Comparison of ENCODE assay signal across 11 cellular contexts in genomic region chr22:39290724-39291161, GRCh38. TPM values are rescaled to one million over a fixed set of nuclear protein-coding genes. Genes with fewer than 3 reads are reported as not detected.
DNase-seq lines count a peak whose midpoint lies in the region; ATAC-seq, FAIRE-seq and TF ChIP-seq lines count a peak whose summit lies in the region.
"Had no signal": no experiment of that assay in that cellular context is flagged by ENCODE, and none has a peak within 500 bp of the region (broad histone marks: within the 10 kb centered on the region; RNA-seq: fewer than 3 reads in every experiment).

No MANE protein-coding gene starts in this region.

- TF ChIP-seq CTCF in HepG2 (CRISPR knock-in tag; IDR thresholded peaks at IDR 0.05): peak; percentile 10; the same call in 1 of the 2 replicates
- no peak for TF ChIP-seq CTCF in upper lobe of left lung (IDR thresholded peaks at IDR 0.05)

- H3K4me1 Mint-ChIP-seq in dendritic cell treated with granulocyte-macrophage colony-stimulating factor and Interleukin-4, amounts not matched to agents 40 ng/mL and 50 ng/mL, for 4 days (ENCODE audit: low read depth): peaks cover 90% of the 10 kb centered on the region

- TF ChIP-seq EP300 in HepG2 (IDR thresholded peaks at IDR 0.05; ENCODE audit: low read depth in 2 of 2, low read length in 2 of 2) (no peak), HepG2 (CRISPR knock-in tag; IDR thresholded peaks at IDR 0.05; ENCODE audit: borderline replicate concordance) (no peak), upper lobe of left lung (IDR thresholded peaks at IDR 0.05) (no peak)

- CTCF ChIA-PET in HepG2 (lab: Yijun Ruan, JAX; ENCODE audit: low intra/inter-chr PET ratio, low total read pairs): no interaction called here

- in situ Hi-C loops in HepG2 (cut with HindIII; ENCODE audit: extremely low pct_ligation_motif_present, low pct_unique_long_range_greater_than_20kb): no loop called here

- TF ChIP-seq RAD21 in HepG2 (CRISPR knock-in tag; IDR thresholded peaks at IDR 0.05): no peak

- no peaks in the 10 kb centered on the region for H4K20me1 ChIP-seq in HepG2 (ENCODE audit: insufficient read depth, low read length)

- no peak overlapping the region for H3K9ac ChIP-seq in HepG2 (ENCODE audit: insufficient read depth, low read depth, low read length)

- H3K27ac ChIP-seq in HepG2 (ENCODE audit: extremely low read length, insufficient read depth, low read length) (no peak overlapping the region), upper lobe of left lung (peak overlapping the region in 2 of 4 donors; percentile 80 to 85)

- no peaks in the 10 kb centered on the region for H3K9me3 Mint-ChIP-seq in dendritic cell treated with granulocyte-macrophage colony-stimulating factor and Interleukin-4, amounts not matched to agents 40 ng/mL and 50 ng/mL, for 4 days
- H3K9me3 Mint-ChIP-seq: mesothelial cell of epicardium had no signal

- peaks cover 4% of the 10 kb centered on the region for H3K36me3 Mint-ChIP-seq in dendritic cell treated with granulocyte-macrophage colony-stimulating factor and Interleukin-4, amounts not matched to agents 40 ng/mL and 50 ng/mL, for 4 days (ENCODE audit: low read depth)
- H3K36me3 Mint-ChIP-seq: mesothelial cell of epicardium had no signal

- H3K79me2 ChIP-seq in HepG2 (ENCODE audit: insufficient read depth, low read length): no peaks in the 10 kb centered on the region

- no TSS peak for BruUV-seq in HepG2 (replicated peaks; lab: Mats Ljungman, UMichigan)

- intact Hi-C loops in dendritic cell treated with granulocyte-macrophage colony-stimulating factor and Interleukin-4, amounts not matched to agents 40 ng/mL and 50 ng/mL, for 4 days (cut with micrococcal nuclease): no loop called here
- intact Hi-C loops in HepG2 (cut with micrococcal nuclease; ENCODE audit: unreplicated experiment): loop anchor here (5.0 kb wide), 1 partner anchor 118 kb away; no protein-coding TSS in a partner anchor

- H3K27ac Mint-ChIP-seq in dendritic cell treated with granulocyte-macrophage colony-stimulating factor and Interleukin-4, amounts not matched to agents 40 ng/mL and 50 ng/mL, for 4 days: peak overlapping the region; percentile 99
- H3K27ac Mint-ChIP-seq: mesothelial cell of epicardium had no signal

- DNase-seq in MG63: peak; percentile 77
- peak; percentile 56 for DNase-seq in HepG2 (ENCODE audit: low spot score)
- DNase-seq in upper lobe of left lung: peak; percentile 46 to 81
- no peak for DNase-seq in midbrain (lab: John Stamatoyannopoulos, UW)
- no peak for DNase-seq in superior temporal gyrus (ENCODE audit: extremely low spot score)
- no peak for DNase-seq in mesenteric fat pad (ENCODE audit: low spot score)
- DNase-seq: activated T-cell treated with anti-CD3 and anti-CD28 coated beads for 4 hours, NCI-H1694 treated with DMSO at 0.1 percent for 48 hours, T-helper 1 cell had no signal

- POLR2A ChIA-PET in HepG2 (lab: Yijun Ruan, JAX): interaction anchor here (0.6 to 3.6 kb wide), 7 partner anchors 8 to 50 kb away, joined by 3 to 21 read pairs (median 9); partner anchors contain the start of genes PDGFB and RPL3

- no peak overlapping the region for H3K4me3 ChIP-seq in MG63
- H3K4me3 ChIP-seq in HepG2 (replicated peaks in 1 of 3; ENCODE audit: insufficient read depth in 1 of 3, low read depth in 2 of 3, low read length in 3 of 3): peak overlapping the region in 1 of 3 experiments; percentile 38; a peak in 1 of 6 replicates
- no peak overlapping the region for H3K4me3 ChIP-seq in upper lobe of left lung

- ATAC-seq in HepG2 (peak; percentile 80), upper lobe of left lung (ENCODE audit: low FRiP score in 2 of 2) (peak; percentile 24 to 63)

- H3K4me1 ChIP-seq in HepG2 (ENCODE audit: insufficient read depth, low read length): peaks cover 81% of the 10 kb centered on the region
- peaks cover 23 to 25% (median 24%) of the 10 kb centered on the region in 4 donors for H3K4me1 ChIP-seq in upper lobe of left lung

- FAIRE-seq in HepG2 (lab: Jason Lieb, UNC): no peak

- no peaks in the 10 kb centered on the region for H3K27me3 Mint-ChIP-seq in dendritic cell treated with granulocyte-macrophage colony-stimulating factor and Interleukin-4, amounts not matched to agents 40 ng/mL and 50 ng/mL, for 4 days

- no peak overlapping the region for H2AFZ ChIP-seq in HepG2 (ENCODE audit: low read length)

- no peaks in the 10 kb centered on the region for H3K9me3 ChIP-seq in MG63
- H3K9me3 ChIP-seq in HepG2 (ENCODE audit: low read length): no peaks in the 10 kb centered on the region
- no peaks in the 10 kb centered on the region for H3K9me3 ChIP-seq in upper lobe of left lung

- H3K4me3 Mint-ChIP-seq in dendritic cell treated with granulocyte-macrophage colony-stimulating factor and Interleukin-4, amounts not matched to agents 40 ng/mL and 50 ng/mL, for 4 days: no peak overlapping the region
- H3K4me3 Mint-ChIP-seq: mesothelial cell of epicardium had no signal

- TF ChIP-seq POLR2A in HepG2 (IDR thresholded peaks at IDR 0.05; ENCODE audit: insufficient read depth in 1 of 2, low read depth in 2 of 2, low read length in 2 of 2): no peak
- no peak for TF ChIP-seq POLR2A in upper lobe of left lung (IDR thresholded peaks at IDR 0.05)

- H3K36me3 ChIP-seq in MG63 (no peaks in the 10 kb centered on the region), HepG2 (replicated peaks in 1 of 2; ENCODE audit: control insufficient read depth in 1 of 2, insufficient read depth in 2 of 2, low read length in 2 of 2) (no peaks in the 10 kb centered on the region), upper lobe of left lung (no peaks in the 10 kb centered on the region)

- peak overlapping the region; percentile 44 for H3K4me2 ChIP-seq in HepG2 (ENCODE audit: low read depth, low read length)

- H3K27me3 ChIP-seq in MG63: no peaks in the 10 kb centered on the region
- H3K27me3 ChIP-seq in HepG2 (ENCODE audit: control insufficient read depth in 1 of 2, insufficient read depth in 2 of 2, low read length in 2 of 2): peaks cover 5 to 13% of the 10 kb centered on the region in 2 experiments; a peak in 4 of 5 replicates
- H3K27me3 ChIP-seq in upper lobe of left lung: no peaks in the 10 kb centered on the region

- 0% methylated on average over 7 of the region's 17 CpGs for WGBS in HepG2 (ENCODE audit: low lambda C conversion rate)
- 78 to 90% methylated on average over 4 to 12 of the region's 17 CpGs for WGBS in upper lobe of left lung, 2 donors

RNA-seq across cellular contexts. Expression of gene RPL3, which starts 28.7 kb away (rescaled TPM):
- total RNA-seq in MG63 (2014; rRNA removed; shearing (Covaris generic); ENCODE audit: low replicate concordance): 2,271 and 3,763 TPM in 2 replicates
- total RNA-seq in HepG2 (2016; rRNA removed; fragmentation: Illumina TruSeq; extraction: Trizol): 1,051 and 1,499 TPM in 2 replicates
- 1,087 and 1,361 TPM in 2 replicates for total RNA-seq in HepG2 (2016; cell fraction: cytosol; rRNA removed; fragmentation: Illumina TruSeq; extraction: Trizol; ENCODE audit: low read depth)
- total RNA-seq in HepG2 (2016; cell fraction: insoluble cytoplasmic fraction; rRNA removed; fragmentation: Illumina TruSeq; extraction: Trizol): 1,096 and 1,452 TPM in 2 replicates
- total RNA-seq in HepG2 (2016; cell fraction: membrane; rRNA removed; fragmentation: Illumina TruSeq; extraction: Trizol): 2,264 and 2,553 TPM in 2 replicates
- 614 and 672 TPM in 2 replicates for total RNA-seq in HepG2 (2016; cell fraction: nucleus; rRNA removed; fragmentation: Illumina TruSeq; extraction: Trizol)
- polyA plus RNA-seq in HepG2 (2011; rRNA removed): 3,218 and 3,279 TPM in 2 replicates
- polyA plus RNA-seq in HepG2 (2011; cell fraction: cytosol; rRNA removed): 5,445 and 6,556 TPM in 2 replicates
- 1,725 and 2,021 TPM in 2 replicates for polyA plus RNA-seq in HepG2 (2011; cell fraction: nucleus; rRNA removed)
- polyA plus RNA-seq in HepG2 (2012): 2,306 and 3,237 TPM in 2 replicates
- polyA plus RNA-seq in HepG2 (2016; cell fraction: cytosol; fragmentation: Illumina TruSeq; extraction: Trizol; ENCODE audit: low read depth): 2,660 and 3,068 TPM in 2 replicates
- polyA plus RNA-seq in HepG2 (2016; cell fraction: insoluble cytoplasmic fraction; fragmentation: Illumina TruSeq; extraction: Trizol; ENCODE audit: low read depth): 2,953 and 3,012 TPM in 2 replicates
- polyA plus RNA-seq in HepG2 (2016; cell fraction: membrane; fragmentation: Illumina TruSeq; extraction: Trizol; ENCODE audit: low read depth): 4,441 and 4,891 TPM in 2 replicates
- 1,802 and 1,847 TPM in 2 replicates for polyA plus RNA-seq in HepG2 (2016; cell fraction: nucleus; fragmentation: Illumina TruSeq; extraction: Trizol; ENCODE audit: insufficient read depth, low read depth)
- polyA minus RNA-seq in HepG2 (2011; rRNA and poly(A)+ RNA removed; ENCODE audit: low replicate concordance): 2,170 and 2,278 TPM in 2 replicates
- 946 and 956 TPM in 2 replicates for polyA minus RNA-seq in HepG2 (2011; cell fraction: cytosol; rRNA and poly(A)+ RNA removed)
- polyA minus RNA-seq in HepG2 (2011; cell fraction: nucleus; rRNA and poly(A)+ RNA removed): 510 and 805 TPM in 2 replicates
- total RNA-seq in upper lobe of left lung: 1,000 to 10,000 TPM; 1,194 to 1,833 (median 1,624) TPM
- 1,402 TPM for total RNA-seq in mesenteric fat pad

RNA-seq across cellular contexts. Expression of gene PDGFB, which starts 46.0 kb away (rescaled TPM):
- total RNA-seq in MG63 (2014; rRNA removed; shearing (Covaris generic); ENCODE audit: low replicate concordance): 0.13 and 0.57 TPM in 2 replicates
- total RNA-seq in HepG2 (2016; rRNA removed; fragmentation: Illumina TruSeq; extraction: Trizol) (0.65 and 1.4 TPM in 2 replicates), upper lobe of left lung (10 to 100 TPM; 15.4 to 41.7 (median 24.1) TPM), mesenteric fat pad (38.0 TPM)
- 0.26 and 0.30 TPM in 2 replicates for total RNA-seq in HepG2 (2016; cell fraction: cytosol; rRNA removed; fragmentation: Illumina TruSeq; extraction: Trizol; ENCODE audit: low read depth)
- 1.0 and 1.1 TPM in 2 replicates for total RNA-seq in HepG2 (2016; cell fraction: insoluble cytoplasmic fraction; rRNA removed; fragmentation: Illumina TruSeq; extraction: Trizol)
- 0.76 and 1.4 TPM in 2 replicates for total RNA-seq in HepG2 (2016; cell fraction: membrane; rRNA removed; fragmentation: Illumina TruSeq; extraction: Trizol)
- total RNA-seq in HepG2 (2016; cell fraction: nucleus; rRNA removed; fragmentation: Illumina TruSeq; extraction: Trizol): 1.7 and 2.0 TPM in 2 replicates
- polyA plus RNA-seq in HepG2 (2011; rRNA removed): 10.1 and 12.8 TPM in 2 replicates
- 12.7 and 12.9 TPM in 2 replicates for polyA plus RNA-seq in HepG2 (2011; cell fraction: cytosol; rRNA removed)
- polyA plus RNA-seq in HepG2 (2011; cell fraction: nucleus; rRNA removed): 37.3 and 38.1 TPM in 2 replicates
- 11.5 and 12.7 TPM in 2 replicates for polyA plus RNA-seq in HepG2 (2012)
- polyA plus RNA-seq in HepG2 (2016; cell fraction: cytosol; fragmentation: Illumina TruSeq; extraction: Trizol; ENCODE audit: low read depth): 0.15 and 0.27 TPM in 2 replicates
- 0.72 and 0.85 TPM in 2 replicates for polyA plus RNA-seq in HepG2 (2016; cell fraction: insoluble cytoplasmic fraction; fragmentation: Illumina TruSeq; extraction: Trizol; ENCODE audit: low read depth)
- polyA plus RNA-seq in HepG2 (2016; cell fraction: membrane; fragmentation: Illumina TruSeq; extraction: Trizol; ENCODE audit: low read depth): 0.63 and 0.68 TPM in 2 replicates
- 3.3 and 3.9 TPM in 2 replicates for polyA plus RNA-seq in HepG2 (2016; cell fraction: nucleus; fragmentation: Illumina TruSeq; extraction: Trizol; ENCODE audit: insufficient read depth, low read depth)
- polyA minus RNA-seq in HepG2 (2011; rRNA and poly(A)+ RNA removed; ENCODE audit: low replicate concordance): 2.3 and 28.2 TPM in 2 replicates
- polyA minus RNA-seq in HepG2 (2011; cell fraction: cytosol; rRNA and poly(A)+ RNA removed): 13.6 and 16.1 TPM in 2 replicates
- 7.7 and 9.6 TPM in 2 replicates for polyA minus RNA-seq in HepG2 (2011; cell fraction: nucleus; rRNA and poly(A)+ RNA removed)

RNA-seq across cellular contexts. Expression of gene SYNGR1, which starts 59.0 kb away (rescaled TPM):
- total RNA-seq in MG63 (2014; rRNA removed; shearing (Covaris generic); ENCODE audit: low replicate concordance): 32.3 and 58.3 TPM in 2 replicates
- total RNA-seq in HepG2 (2016; rRNA removed; fragmentation: Illumina TruSeq; extraction: Trizol): 0.27 TPM in 1 of 2 replicates, not detected in the other
- total RNA-seq in HepG2 (2016; cell fraction: cytosol; rRNA removed; fragmentation: Illumina TruSeq; extraction: Trizol; ENCODE audit: low read depth): 0.71 TPM in 2 replicates
- total RNA-seq in HepG2 (2016; cell fraction: insoluble cytoplasmic fraction; rRNA removed; fragmentation: Illumina TruSeq; extraction: Trizol): 0.21 and 0.39 TPM in 2 replicates
- total RNA-seq in HepG2 (2016; cell fraction: membrane; rRNA removed; fragmentation: Illumina TruSeq; extraction: Trizol): 0.19 and 0.48 TPM in 2 replicates
- 0.25 TPM in 1 of 2 replicates, not detected in the other for total RNA-seq in HepG2 (2016; cell fraction: nucleus; rRNA removed; fragmentation: Illumina TruSeq; extraction: Trizol)
- 2.7 and 3.3 TPM in 2 replicates for polyA plus RNA-seq in HepG2 (2011; rRNA removed)
- polyA plus RNA-seq in HepG2 (2011; cell fraction: cytosol; rRNA removed): 2.1 and 3.4 TPM in 2 replicates
- 4.6 and 7.5 TPM in 2 replicates for polyA plus RNA-seq in HepG2 (2011; cell fraction: nucleus; rRNA removed)
- 2.1 and 2.8 TPM in 2 replicates for polyA plus RNA-seq in HepG2 (2012)
- polyA plus RNA-seq in HepG2 (2016; cell fraction: cytosol; fragmentation: Illumina TruSeq; extraction: Trizol; ENCODE audit: low read depth): 1.6 and 1.8 TPM in 2 replicates
- polyA plus RNA-seq in HepG2 (2016; cell fraction: insoluble cytoplasmic fraction; fragmentation: Illumina TruSeq; extraction: Trizol; ENCODE audit: low read depth): 0.53 and 1.0 TPM in 2 replicates
- 0.81 and 1.6 TPM in 2 replicates for polyA plus RNA-seq in HepG2 (2016; cell fraction: membrane; fragmentation: Illumina TruSeq; extraction: Trizol; ENCODE audit: low read depth)
- 1.7 and 2.3 TPM in 2 replicates for polyA plus RNA-seq in HepG2 (2016; cell fraction: nucleus; fragmentation: Illumina TruSeq; extraction: Trizol; ENCODE audit: insufficient read depth, low read depth)
- 0.82 and 3.0 TPM in 2 replicates for polyA minus RNA-seq in HepG2 (2011; rRNA and poly(A)+ RNA removed; ENCODE audit: low replicate concordance)
- 1.2 TPM in 1 of 2 replicates, not detected in the other for polyA minus RNA-seq in HepG2 (2011; cell fraction: cytosol; rRNA and poly(A)+ RNA removed)
- polyA minus RNA-seq in HepG2 (2011; cell fraction: nucleus; rRNA and poly(A)+ RNA removed): 0.77 and 1.6 TPM in 2 replicates
- 10 to 100 TPM in 1 of 6 donors, 1 to 10 TPM in 5; 2.0 to 14.6 (median 5.3) TPM for total RNA-seq in upper lobe of left lung
- 10.8 TPM for total RNA-seq in mesenteric fat pad

Comparison
In these comparisons a context has a peak if more than half of its experiments do, and no peak if none do; other contexts are left out.
1. DNase-seq: peak in MG63 (single experiment), HepG2 (single experiment) and upper lobe of left lung (2 of 2); none in midbrain (single experiment), superior temporal gyrus (single experiment) and mesenteric fat pad (single experiment).
2. RNA of gene PDGFB, which starts 46.0 kb away (total RNA-seq): 38.0 TPM in mesenteric fat pad (single experiment) and 15.4 to 41.7 TPM in upper lobe of left lung; 0.26 to 2.0 TPM in HepG2 and 0.13 to 0.57 TPM in MG63; every median in the first group is over 4 times any median in the second.